1 cellular context compared by ENCODE assay signal in genomic region chrX:114584434-114584943, GRCh38.
TF ChIP-seq lines count a peak whose summit lies in the region.

No MANE protein-coding gene starts in this region.

TF ChIP-seq in SK-N-SH, 30 proteins besides CTCF, POLR2A, EP300 and RAD21 (continued from another document):
- TF ChIP-seq REST (IDR thresholded peaks at IDR 0.05; ENCODE audit: low read depth, low read length): no peak
- no peak for TF ChIP-seq FOXJ3 (CRISPR knock-in tag; IDR thresholded peaks at IDR 0.05)
- no peak for TF ChIP-seq USF1 (IDR thresholded peaks at IDR 0.05; ENCODE audit: borderline replicate concordance, low read depth)
- TF ChIP-seq NFIC (IDR thresholded peaks at IDR 0.05; ENCODE audit: borderline replicate concordance): no peak
- no peak for TF ChIP-seq NRF1 (IDR thresholded peaks at IDR 0.05; ENCODE audit: low read depth, low read length)
- TF ChIP-seq FOSL2 (IDR thresholded peaks at IDR 0.05; ENCODE audit: borderline replicate concordance, low read depth): no peak
